19 cellular contexts compared by ENCODE assay signal in genomic region chr4:88037447-88037846, GRCh38. TPM values are rescaled to one million over a fixed set of nuclear protein-coding genes. Genes with fewer than 3 reads are reported as not detected.
A peak's percentile ranks its signal among the peaks of the same experiment; 100 is the strongest.
DNase-seq lines count a peak whose midpoint lies in the region; ATAC-seq and TF ChIP-seq lines count a peak whose summit lies in the region.
"Had no signal": no experiment of that assay in that cellular context is flagged by ENCODE, and none has a peak within 500 bp of the region (broad histone marks: within the 10 kb centered on the region; RNA-seq: fewer than 3 reads in every experiment).

No MANE protein-coding gene starts in this region.

- H3K27ac Mint-ChIP-seq in MCF 10A (ENCODE audit: low read depth, unreplicated experiment) = no peak overlapping the region
- H3K27ac Mint-ChIP-seq in activated T-helper 17 cell treated with anti-CD3 and anti-CD28 coated beads, Interleukin-2, amount 50 U/mL, for 72 hours = peak overlapping the region; percentile 23
- H3K27ac Mint-ChIP-seq in stimulated activated naive CD8-positive, alpha-beta T cell treated with anti-CD3 and anti-CD28 coated beads, Interleukin-15, amount 100 ng/mL, for 72 hours = no peak overlapping the region
- H3K27ac Mint-ChIP-seq: B cell; CD4-positive, alpha-beta T cell; CD8-positive, alpha-beta T cell had no signal

- no TSS peak for BruUV-seq in mammary epithelial cell (replicated peaks; lab: Mats Ljungman, UMichigan)
- no TSS peak for BruUV-seq in MCF 10A (replicated peaks; lab: Mats Ljungman, UMichigan)

- POLR2A ChIA-PET in MCF 10A (lab: Yijun Ruan, JAX) = no interaction called here

- TF ChIP-seq CTCF in mammary epithelial cell (conservative IDR thresholded peaks at IDR 0.05 in 1 of 2, IDR thresholded peaks at IDR 0.05 in 1 of 2; ENCODE audit: extremely low read depth in 1 of 2, insufficient read depth in 1 of 2, low read depth in 1 of 2, low read length in 2 of 2) (no peak), MCF 10A (IDR thresholded peaks at IDR 0.05; ENCODE audit: unreplicated experiment) (no peak)

- intact Hi-C loops in mammary epithelial cell (cut with micrococcal nuclease) = no loop called here
- intact Hi-C loops in MCF 10A (cut with micrococcal nuclease) = loop anchor here (10.0 kb wide), 1 partner anchor 417 kb away; the partner anchor contains the start of gene HERC5

- H3K4me3 Mint-ChIP-seq in MCF 10A (ENCODE audit: unreplicated experiment) = no peak overlapping the region
- H3K4me3 Mint-ChIP-seq in activated T-helper 17 cell treated with anti-CD3 and anti-CD28 coated beads, Interleukin-2, amount 50 U/mL, for 72 hours = no peak overlapping the region
- H3K4me3 Mint-ChIP-seq in stimulated activated naive CD8-positive, alpha-beta T cell treated with anti-CD3 and anti-CD28 coated beads, Interleukin-15, amount 100 ng/mL, for 72 hours = no peak overlapping the region
- H3K4me3 Mint-ChIP-seq: B cell; CD4-positive, alpha-beta T cell; CD8-positive, alpha-beta T cell had no signal

- H2AFZ ChIP-seq in mammary epithelial cell (ENCODE audit: low read depth, low read length) = no peak overlapping the region

- H3K9me3 ChIP-seq in mammary epithelial cell (replicated peaks; ENCODE audit: insufficient read depth, low read length) = no peaks in the 10 kb centered on the region
- H3K9me3 ChIP-seq: A549; BLaER1 treated with 17β-estradiol and CSF1 and Interleukin-3, amounts not matched to agents 10 nM and 100 nM; Caco-2 had no signal

- H3K9ac ChIP-seq in mammary epithelial cell (ENCODE audit: insufficient read depth, low read length) = no peak overlapping the region
- H3K9ac ChIP-seq: BLaER1 treated with 17β-estradiol and CSF1 and Interleukin-3, amounts not matched to agents 10 nM and 100 nM had no signal

- dilution Hi-C loops in mammary epithelial cell (cut with HindIII; ENCODE audit: low sequenced_read_pairs) = loop anchor here (10.0 kb wide), 1 partner anchor 167 kb away; no protein-coding TSS in a partner anchor

- H3K36me3 ChIP-seq in mammary epithelial cell (ENCODE audit: insufficient read depth, low read length) = peaks cover 10% of the 10 kb centered on the region

- no peaks in the 10 kb centered on the region for H3K4me1 Mint-ChIP-seq in MCF 10A (ENCODE audit: insufficient read depth, unreplicated experiment)
- peaks cover 5% of the 10 kb centered on the region for H3K4me1 Mint-ChIP-seq in activated T-helper 17 cell treated with anti-CD3 and anti-CD28 coated beads, Interleukin-2, amount 50 U/mL, for 72 hours
- no peaks in the 10 kb centered on the region for H3K4me1 Mint-ChIP-seq in stimulated activated naive CD8-positive, alpha-beta T cell treated with anti-CD3 and anti-CD28 coated beads, Interleukin-15, amount 100 ng/mL, for 72 hours
- H3K4me1 Mint-ChIP-seq: B cell had no signal

- H3K36me3 Mint-ChIP-seq in MCF 10A (ENCODE audit: insufficient read depth, unreplicated experiment) = peaks cover 15% of the 10 kb centered on the region
- peaks cover 46% of the 10 kb centered on the region for H3K36me3 Mint-ChIP-seq in activated T-helper 17 cell treated with anti-CD3 and anti-CD28 coated beads, Interleukin-2, amount 50 U/mL, for 72 hours (ENCODE audit: low read depth)

- H4K20me1 ChIP-seq in mammary epithelial cell (ENCODE audit: insufficient read depth, low read length) = no peaks in the 10 kb centered on the region

- H3K4me3 ChIP-seq in mammary epithelial cell (replicated peaks in 1 of 3; ENCODE audit: insufficient read depth in 1 of 3, low read depth in 2 of 3, low read length in 3 of 3) = no peak overlapping the region
- H3K4me3 ChIP-seq: A549; BLaER1 treated with 17β-estradiol and CSF1 and Interleukin-3, amounts not matched to agents 10 nM and 100 nM had no signal

- no peaks in the 10 kb centered on the region for H3K79me2 ChIP-seq in mammary epithelial cell (ENCODE audit: insufficient read depth, low read length)

- CTCF ChIA-PET in mammary epithelial cell (lab: Charles Lee; ENCODE audit: low non-redundant PET) = no interaction called here
- CTCF ChIA-PET in MCF 10A (lab: Yijun Ruan, JAX) = interaction anchor here (1.7 to 2.6 kb wide), 2 partner anchors 174 to 332 kb away, joined by 4 to 10 read pairs; no protein-coding TSS in a partner anchor

- no peaks in the 10 kb centered on the region for H3K9me3 Mint-ChIP-seq in MCF 10A (ENCODE audit: unreplicated experiment)
- H3K9me3 Mint-ChIP-seq in activated T-helper 17 cell treated with anti-CD3 and anti-CD28 coated beads, Interleukin-2, amount 50 U/mL, for 72 hours = no peaks in the 10 kb centered on the region
- no peaks in the 10 kb centered on the region for H3K9me3 Mint-ChIP-seq in stimulated activated naive CD8-positive, alpha-beta T cell treated with anti-CD3 and anti-CD28 coated beads, Interleukin-15, amount 100 ng/mL, for 72 hours
- H3K9me3 Mint-ChIP-seq: CD4-positive, alpha-beta T cell; CD8-positive, alpha-beta T cell had no signal

- no peaks in the 10 kb centered on the region for H3K27me3 ChIP-seq in mammary epithelial cell (ENCODE audit: insufficient read depth, low read length)
- H3K27me3 ChIP-seq: BLaER1 treated with 17β-estradiol and CSF1 and Interleukin-3, amounts not matched to agents 10 nM and 100 nM had no signal

- peak; percentile 50 for DNase-seq in mammary epithelial cell
- DNase-seq in MCF 10A (ENCODE audit: unreplicated experiment) = no peak
- peak; percentile 48 for DNase-seq in SK-MEL-5 (ENCODE audit: low read depth, low spot score)
- DNase-seq in stimulated activated naive CD8-positive, alpha-beta T cell treated with anti-CD3 and anti-CD28 coated beads, Interleukin-15, amount 100 ng/mL, for 72 hours = no peak
- DNase-seq: AML-193; Caco-2; Calu3; CD4-positive, alpha-beta T cell; CD8-positive, alpha-beta T cell; DMS79 treated with DMSO at 0.1 percent for 48 hours; GF-D8 had no signal

- no peak overlapping the region for H3K4me2 ChIP-seq in mammary epithelial cell (ENCODE audit: insufficient read depth, low read depth, low read length)
- H3K4me2 ChIP-seq: A549; BLaER1 treated with 17β-estradiol and CSF1 and Interleukin-3, amounts not matched to agents 10 nM and 100 nM had no signal

- no peak overlapping the region for H3K27ac ChIP-seq in mammary epithelial cell (ENCODE audit: insufficient read depth, low read depth, low read length)
- H3K27ac ChIP-seq: 22Rv1; A549; BLaER1 treated with 17β-estradiol and CSF1 and Interleukin-3, amounts not matched to agents 10 nM and 100 nM; C4-2B had no signal

- in situ Hi-C loops in mammary epithelial cell (cut with MboI; ENCODE audit: low sequenced_read_pairs in 2 of 2) (loop anchor here in 1 of 2 donors (10.0 kb wide), 1 partner anchor 477 kb away; no protein-coding TSS in a partner anchor), SK-MEL-5 (cut with HindIII; ENCODE audit: low pct_unique_long_range_greater_than_20kb, low sequenced_read_pairs) (loop anchor here (25.0 kb wide), 1 partner anchor 475 kb away; the partner anchor contains the start of gene PYURF)

- WGBS in mammary epithelial cell (ENCODE audit: low coverage, missing lambda C conversion rate) = 42% methylated on average over 1 of the region's 1 CpG

- no peaks in the 10 kb centered on the region for H3K27me3 Mint-ChIP-seq in MCF 10A (ENCODE audit: insufficient read depth, unreplicated experiment)
- no peaks in the 10 kb centered on the region for H3K27me3 Mint-ChIP-seq in activated T-helper 17 cell treated with anti-CD3 and anti-CD28 coated beads, Interleukin-2, amount 50 U/mL, for 72 hours
- H3K27me3 Mint-ChIP-seq in stimulated activated naive CD8-positive, alpha-beta T cell treated with anti-CD3 and anti-CD28 coated beads, Interleukin-15, amount 100 ng/mL, for 72 hours = no peaks in the 10 kb centered on the region
- H3K27me3 Mint-ChIP-seq: B cell; CD4-positive, alpha-beta T cell had no signal

- no peak for ATAC-seq in activated T-helper 17 cell treated with anti-CD3 and anti-CD28 coated beads, Interleukin-2, amount 50 U/mL, for 72 hours (replicated peaks)
- ATAC-seq in HG03378 (IDR thresholded peaks at IDR 0.05; ENCODE audit: unreplicated experiment) (no peak), GM18519 (IDR thresholded peaks at IDR 0.05; ENCODE audit: low FRiP score, unreplicated experiment) (no peak)
- ATAC-seq in stimulated activated naive CD8-positive, alpha-beta T cell treated with anti-CD3 and anti-CD28 coated beads, Interleukin-15, amount 100 ng/mL, for 72 hours = no peak
- ATAC-seq: A549; CD8-positive, alpha-beta T cell had no signal

- no peaks in the 10 kb centered on the region for H3K4me1 ChIP-seq in mammary epithelial cell (ENCODE audit: insufficient read depth, low read length)

RNA-seq across cellular contexts. Expression of gene PKD2, which starts 30.0 kb away (rescaled TPM):
- total RNA-seq in mammary epithelial cell (10 to 100 TPM; 28.8 to 49.5 TPM), MCF 10A (2022) (29.5 and 36.6 TPM in 2 replicates)
- polyA plus RNA-seq in mammary epithelial cell = 13.3 TPM
- 30.9 TPM for polyA minus RNA-seq in mammary epithelial cell
- 31.5 and 33.0 TPM in 2 replicates for total RNA-seq in SK-MEL-5 (2014; rRNA removed; shearing (Covaris generic))
- polyA plus RNA-seq in SK-MEL-5 (2015; cell fraction: cytosol; rRNA removed) = 19.1 and 24.9 TPM in 2 replicates
- 51.1 and 54.5 TPM in 2 replicates for polyA plus RNA-seq in SK-MEL-5 (2015; cell fraction: nucleus; rRNA removed)
- total RNA-seq in activated T-helper 17 cell treated with anti-CD3 and anti-CD28 coated beads, Interleukin-2, amount 50 U/mL, for 72 hours = 10 to 100 TPM in 1 of 2 donors, 1 to 10 TPM in 1; 7.3 to 12.7 TPM

Comparison
In these comparisons a context has a peak if more than half of its experiments do, and no peak if none do; other contexts are left out.
1. DNase-seq: peak in mammary epithelial cell (single experiment) and SK-MEL-5 (single experiment); none in MCF 10A (single experiment) and stimulated activated naive CD8-positive, alpha-beta T cell treated with anti-CD3 and anti-CD28 coated beads, Interleukin-15, amount 100 ng/mL, for 72 hours (0 of 2).